ENCODE assay signal across 8 cellular contexts in genomic region chr15:29270169-29270955, GRCh38. TPM values are rescaled to one million over a fixed set of nuclear protein-coding genes. Genes with fewer than 3 reads are reported as not detected.
A peak's percentile ranks its signal among the peaks of the same experiment; 100 is the strongest.
DNase-seq lines count a peak whose midpoint lies in the region; ATAC-seq and TF ChIP-seq lines count a peak whose summit lies in the region.

No MANE protein-coding gene starts in this region.

- intact Hi-C loops in activated CD8-positive, alpha-beta T cell treated with anti-CD3 and anti-CD28 coated beads for 36 hours (cut with micrococcal nuclease): no loop called here

- H3K36me3 Mint-ChIP-seq in activated CD8-positive, alpha-beta T cell treated with anti-CD3 and anti-CD28 coated beads for 36 hours (ENCODE audit: low read depth): peaks cover 1% of the 10 kb centered on the region

- POLR2A ChIA-PET in activated CD8-positive, alpha-beta T cell treated with anti-CD3 and anti-CD28 coated beads for 36 hours (lab: Charles Lee): no interaction called here

- ATAC-seq in GM21390 (IDR thresholded peaks at IDR 0.05; ENCODE audit: unreplicated experiment): peak; percentile 27
- peak; percentile 13 for ATAC-seq in activated CD8-positive, alpha-beta T cell treated with anti-CD3 and anti-CD28 coated beads for 36 hours

- peak overlapping the region; percentile 90 for H3K4me3 Mint-ChIP-seq in activated CD8-positive, alpha-beta T cell treated with anti-CD3 and anti-CD28 coated beads for 36 hours

- no peaks in the 10 kb centered on the region for H3K9me3 Mint-ChIP-seq in activated CD8-positive, alpha-beta T cell treated with anti-CD3 and anti-CD28 coated beads for 36 hours

- H3K27ac Mint-ChIP-seq in activated CD8-positive, alpha-beta T cell treated with anti-CD3 and anti-CD28 coated beads for 36 hours: peak overlapping the region; percentile 99

- peak overlapping the region; percentile 83 to 91 for H3K4me3 ChIP-seq in foreskin fibroblast (ENCODE audit: low read depth in 1 of 2, low read length in 2 of 2)

- peak; percentile 39 for DNase-seq in GM04503 (ENCODE audit: low read depth)
- DNase-seq in HS-5 (ENCODE audit: low read depth): peak; percentile 44
- DNase-seq in activated CD8-positive, alpha-beta T cell treated with anti-CD3 and anti-CD28 coated beads for 36 hours: peak; percentile 11
- DNase-seq in foreskin fibroblast: peak; percentile 32 to 73
- DNase-seq in putamen (ENCODE audit: low spot score): peak; percentile 32
- no peak for DNase-seq in NCI-H1694 (lab: John Stamatoyannopoulos, UW)
- no peak for DNase-seq in NCI-H1436 treated with DMSO at 0.1 percent for 48 hours (lab: John Stamatoyannopoulos, UW)

- peaks cover 31% of the 10 kb centered on the region for H3K4me1 Mint-ChIP-seq in activated CD8-positive, alpha-beta T cell treated with anti-CD3 and anti-CD28 coated beads for 36 hours (ENCODE audit: low read depth)

- CTCF ChIA-PET in activated CD8-positive, alpha-beta T cell treated with anti-CD3 and anti-CD28 coated beads for 36 hours (lab: Charles Lee): interaction anchor here (0.8 to 1.2 kb wide), 2 partner anchors 168 to 563 kb away, joined by 3 to 4 read pairs; no protein-coding TSS in a partner anchor

- no peaks in the 10 kb centered on the region for H3K27me3 Mint-ChIP-seq in activated CD8-positive, alpha-beta T cell treated with anti-CD3 and anti-CD28 coated beads for 36 hours

- no peak for TF ChIP-seq CTCF in activated CD8-positive, alpha-beta T cell treated with anti-CD3 and anti-CD28 coated beads for 36 hours (IDR thresholded peaks at IDR 0.05)
- no peak for TF ChIP-seq CTCF in foreskin fibroblast (IDR thresholded peaks at IDR 0.05; ENCODE audit: low read depth, low read length)

RNA-seq across cellular contexts. Expression of gene NSMCE3, which starts 0.7 kb away (rescaled TPM):
- total RNA-seq in activated CD8-positive, alpha-beta T cell treated with anti-CD3 and anti-CD28 coated beads for 36 hours: 10 to 100 TPM in 1 of 2 experiments, 1 to 10 TPM in 1; 9.5 to 10.5 TPM

Comparison
In these comparisons a context has a peak if more than half of its experiments do, and no peak if none do; other contexts are left out.
1. DNase-seq: peak in GM04503 (single experiment), HS-5 (single experiment), activated CD8-positive, alpha-beta T cell treated with anti-CD3 and anti-CD28 coated beads for 36 hours (single experiment), foreskin fibroblast (2 of 2) and putamen (single experiment); none in NCI-H1694 (single experiment) and NCI-H1436 treated with DMSO at 0.1 percent for 48 hours (single experiment).